8 cellular contexts compared by ENCODE assay signal in genomic region chr1:19715334-19716203, GRCh38. TPM values are rescaled to one million over a fixed set of nuclear protein-coding genes. Genes with fewer than 3 reads are reported as not detected.
DNase-seq lines count a peak whose midpoint lies in the region; ATAC-seq and TF ChIP-seq lines count a peak whose summit lies in the region.

No MANE protein-coding gene starts in this region.

- peaks cover 0 to 2% (median under 1%) of the 10 kb centered on the region in 4 donors for H3K36me3 ChIP-seq in liver (ENCODE audit: control insufficient read depth in 4 of 4, insufficient read depth in 3 of 4, low read depth in 1 of 4, low read length in 3 of 4)

- H3K4me1 ChIP-seq in liver (ENCODE audit: control insufficient read depth in 4 of 4, insufficient read depth in 4 of 4, low read length in 3 of 4), result no peaks in the 10 kb centered on the region

- ATAC-seq in HG03354 (IDR thresholded peaks at IDR 0.05; ENCODE audit: poor library complexity, severe bottlenecking, unreplicated experiment), result peak; percentile 83
- no peak for ATAC-seq in GM21528 (IDR thresholded peaks at IDR 0.05; ENCODE audit: low FRiP score, unreplicated experiment)

- 44% methylated on average over 12 of the region's 12 CpGs for WGBS in liver

- DNase-seq in G401 (ENCODE audit: low spot score) (peak; percentile 80), NCI-H526 (lab: John Stamatoyannopoulos, UW) (peak; percentile 85 to 93), choroid plexus epithelial cell (ENCODE audit: low read depth) (peak; percentile 98)
- DNase-seq in activated CD4-positive, alpha-beta T cell treated with anti-CD3 and anti-CD28 coated beads for 4 hours, result peak; percentile 77 to 81
- peak; percentile 73 to 88 (median 81) for DNase-seq in stimulated activated CD4-positive, alpha-beta T cell treated with anti-CD3 and anti-CD28 coated beads, TNF-alpha, amount 100 ng/mL, for 24 hours (ENCODE audit: low read depth in 3 of 3)

- TF ChIP-seq RAD21 in liver (IDR thresholded peaks at IDR 0.05), result peak; percentile 76 to 85

- H3K27ac ChIP-seq in liver (ENCODE audit: low read depth in 1 of 2, low read length in 2 of 2), result no peak overlapping the region

- H3K4me3 ChIP-seq in choroid plexus epithelial cell (ENCODE audit: low read depth, low read length), result no peak overlapping the region
- no peak overlapping the region for H3K4me3 ChIP-seq in liver (ENCODE audit: low read depth in 1 of 3, low read length in 3 of 3)

- H3K9ac ChIP-seq in liver (ENCODE audit: low read depth in 1 of 2, low read length in 2 of 2), result no peak overlapping the region

- no peaks in the 10 kb centered on the region for H3K9me3 ChIP-seq in liver (ENCODE audit: control insufficient read depth in 4 of 4, low read length in 3 of 4)

- no peaks in the 10 kb centered on the region for H3K27me3 ChIP-seq in liver (ENCODE audit: control insufficient read depth in 4 of 4, insufficient read depth in 4 of 4, low read length in 3 of 4)

- TF ChIP-seq CTCF in choroid plexus epithelial cell (conservative IDR thresholded peaks at IDR 0.05; ENCODE audit: low read depth, low read length) (peak; percentile 93), liver (IDR thresholded peaks at IDR 0.05; ENCODE audit: low read depth, low read length, missing input control) (peak; percentile 78)

- in situ Hi-C loops in G401 (cut with HindIII; ENCODE audit: low sequenced_read_pairs), result no loop called here

TF ChIP-seq in liver, 16 proteins besides CTCF, POLR2A, EP300 and RAD21:
- no peak for TF ChIP-seq FOXA2 (IDR thresholded peaks at IDR 0.05)
- no peak for TF ChIP-seq ATF3 (IDR thresholded peaks at IDR 0.05)
- TF ChIP-seq TAF1 (conservative IDR thresholded peaks at IDR 0.05), result no peak
- TF ChIP-seq JUND (IDR thresholded peaks at IDR 0.05), result no peak
- no peak for TF ChIP-seq REST (IDR thresholded peaks at IDR 0.05)
- no peak for TF ChIP-seq MAX (IDR thresholded peaks at IDR 0.05)
- TF ChIP-seq EGR1 (IDR thresholded peaks at IDR 0.05; ENCODE audit: low read depth in 2 of 2), result no peak
- TF ChIP-seq ZBTB33 (IDR thresholded peaks at IDR 0.05), result no peak
- TF ChIP-seq HNF4G (IDR thresholded peaks at IDR 0.05), result no peak
- TF ChIP-seq NR2F2 (IDR thresholded peaks at IDR 0.05), result no peak
- no peak for TF ChIP-seq SP1 (IDR thresholded peaks at IDR 0.05)
- peak in 1 of 2 donors; percentile 24 for TF ChIP-seq RXRA (IDR thresholded peaks at IDR 0.05)
- peak; percentile 43 for TF ChIP-seq YY1 (IDR thresholded peaks at IDR 0.05)
- no peak for TF ChIP-seq GABPA (IDR thresholded peaks at IDR 0.05 in 1 of 2, conservative IDR thresholded peaks at IDR 0.05 in 1 of 2)
- TF ChIP-seq FOXA1 (IDR thresholded peaks at IDR 0.05), result no peak
- TF ChIP-seq HNF4A (conservative IDR thresholded peaks at IDR 0.05), result peak in 1 of 2 donors; percentile 6
TF ChIP-seq in liver: peak in this region for 3.

RNA-seq across cellular contexts. Expression of gene HTR6, which starts 50.9 kb away (rescaled TPM):
- total RNA-seq in G401 (2014; rRNA removed; shearing (Covaris generic)), result 0.14 and 0.62 TPM in 2 replicates
- total RNA-seq in liver, result not detected
- not detected for polyA plus RNA-seq in liver
